In the genomic region with DNA sequence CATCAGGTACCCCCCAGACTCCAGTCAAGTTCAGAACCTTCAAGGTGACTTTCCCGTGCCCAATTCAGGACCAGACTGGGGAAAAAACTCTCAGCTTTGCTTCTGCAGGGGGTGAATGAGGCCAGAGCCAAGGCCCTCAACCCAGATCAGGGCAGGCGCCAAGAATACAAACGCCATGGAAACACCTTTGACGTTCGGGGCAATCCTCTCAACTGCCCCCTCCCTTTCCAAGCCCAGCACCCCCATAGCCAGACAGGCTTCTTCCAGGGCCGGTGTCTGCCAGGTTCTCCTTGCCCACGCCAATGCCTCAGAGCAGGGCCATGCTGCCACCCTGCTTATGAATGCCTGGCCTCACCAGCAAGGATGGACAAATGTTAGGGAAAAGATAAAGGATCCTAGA, we compare ENCODE assay signal across 16 cellular contexts. TPM values are rescaled to one million over a fixed set of nuclear protein-coding genes. Genes with fewer than 3 reads are reported as not detected.
DNase-seq lines count a peak whose midpoint lies in the region; ATAC-seq and TF ChIP-seq lines count a peak whose summit lies in the region.
"Had no signal": no experiment of that assay in that cellular context is flagged by ENCODE, and none has a peak within 500 bp of the region (broad histone marks: within the 10 kb centered on the region; RNA-seq: fewer than 3 reads in every experiment).

No MANE protein-coding gene starts in this region.

- H3K9me3 Mint-ChIP-seq in activated T-helper 17 cell treated with anti-CD3 and anti-CD28 coated beads, Interleukin-2, amount 50 U/mL, for 72 hours: no peaks in the 10 kb centered on the region
- H3K9me3 Mint-ChIP-seq in chondrocyte (ENCODE audit: low read depth): no peaks in the 10 kb centered on the region
- no peaks in the 10 kb centered on the region for H3K9me3 Mint-ChIP-seq in naive thymus-derived CD4-positive, alpha-beta T cell
- H3K9me3 Mint-ChIP-seq in stimulated activated naive CD8-positive, alpha-beta T cell treated with anti-CD3 and anti-CD28 coated beads, Interleukin-15, amount 100 ng/mL, for 72 hours: no peaks in the 10 kb centered on the region
- no peaks in the 10 kb centered on the region for H3K9me3 Mint-ChIP-seq in GM23338
- H3K9me3 Mint-ChIP-seq: T-cell had no signal

- peaks cover 10% of the 10 kb centered on the region for H3K79me2 ChIP-seq in GM23338 (replicated peaks; ENCODE audit: insufficient read depth)

- H3K27ac ChIP-seq in naive thymus-derived CD4-positive, alpha-beta T cell (ENCODE audit: low read depth, low read length): peak overlapping the region; percentile 35
- H3K27ac ChIP-seq in temporal lobe (ENCODE audit: low read depth, low read length): peak overlapping the region; percentile 97
- H3K27ac ChIP-seq in GM23338 (ENCODE audit: low read depth): no peak overlapping the region
- H3K27ac ChIP-seq: VCaP had no signal

- no peaks in the 10 kb centered on the region for H3F3A ChIP-seq in GM23338 (replicated peaks; ENCODE audit: low read depth)

- no peaks in the 10 kb centered on the region for H3K9me2 ChIP-seq in GM23338 (ENCODE audit: insufficient read depth)

- H3K4me3 Mint-ChIP-seq in activated T-helper 17 cell treated with anti-CD3 and anti-CD28 coated beads, Interleukin-2, amount 50 U/mL, for 72 hours: no peak overlapping the region
- H3K4me3 Mint-ChIP-seq in chondrocyte (ENCODE audit: unreplicated experiment): no peak overlapping the region
- no peak overlapping the region for H3K4me3 Mint-ChIP-seq in naive thymus-derived CD4-positive, alpha-beta T cell
- H3K4me3 Mint-ChIP-seq in stimulated activated naive CD8-positive, alpha-beta T cell treated with anti-CD3 and anti-CD28 coated beads, Interleukin-15, amount 100 ng/mL, for 72 hours: no peak overlapping the region
- no peak overlapping the region for H3K4me3 Mint-ChIP-seq in GM23338
- H3K4me3 Mint-ChIP-seq: T-cell had no signal

- H3K27me3 Mint-ChIP-seq in activated T-helper 17 cell treated with anti-CD3 and anti-CD28 coated beads, Interleukin-2, amount 50 U/mL, for 72 hours: no peaks in the 10 kb centered on the region
- H3K27me3 Mint-ChIP-seq in chondrocyte (ENCODE audit: low read depth) (no peaks in the 10 kb centered on the region), GM23338 (ENCODE audit: insufficient read depth, low read depth, poor library complexity) (peaks cover 1% of the 10 kb centered on the region)
- H3K27me3 Mint-ChIP-seq in naive thymus-derived CD4-positive, alpha-beta T cell: no peaks in the 10 kb centered on the region
- H3K27me3 Mint-ChIP-seq in stimulated activated naive CD8-positive, alpha-beta T cell treated with anti-CD3 and anti-CD28 coated beads, Interleukin-15, amount 100 ng/mL, for 72 hours: no peaks in the 10 kb centered on the region
- H3K27me3 Mint-ChIP-seq: T-cell had no signal

- H3K4me1 Mint-ChIP-seq in activated T-helper 17 cell treated with anti-CD3 and anti-CD28 coated beads, Interleukin-2, amount 50 U/mL, for 72 hours: peaks cover 9% of the 10 kb centered on the region
- peaks cover 65% of the 10 kb centered on the region for H3K4me1 Mint-ChIP-seq in chondrocyte (ENCODE audit: low read depth)
- peaks cover 21 to 49% (median 38%) of the 10 kb centered on the region in 7 donors for H3K4me1 Mint-ChIP-seq in naive thymus-derived CD4-positive, alpha-beta T cell
- peaks cover 34% of the 10 kb centered on the region for H3K4me1 Mint-ChIP-seq in stimulated activated naive CD8-positive, alpha-beta T cell treated with anti-CD3 and anti-CD28 coated beads, Interleukin-15, amount 100 ng/mL, for 72 hours
- peaks cover 14% of the 10 kb centered on the region; the same call in 2 of the 3 replicates for H3K4me1 Mint-ChIP-seq in GM23338

- ATAC-seq in activated T-helper 17 cell treated with anti-CD3 and anti-CD28 coated beads, Interleukin-2, amount 50 U/mL, for 72 hours (replicated peaks): no peak
- no peak for ATAC-seq in naive thymus-derived CD4-positive, alpha-beta T cell
- no peak for ATAC-seq in stimulated activated naive CD8-positive, alpha-beta T cell treated with anti-CD3 and anti-CD28 coated beads, Interleukin-15, amount 100 ng/mL, for 72 hours
- no peak for ATAC-seq in GM23338
- ATAC-seq: T-cell had no signal

- peaks cover 66% of the 10 kb centered on the region for H3K36me3 Mint-ChIP-seq in activated T-helper 17 cell treated with anti-CD3 and anti-CD28 coated beads, Interleukin-2, amount 50 U/mL, for 72 hours (ENCODE audit: low read depth)
- H3K36me3 Mint-ChIP-seq in chondrocyte (ENCODE audit: low read depth): peaks cover 20% of the 10 kb centered on the region
- H3K36me3 Mint-ChIP-seq in naive thymus-derived CD4-positive, alpha-beta T cell: peaks cover 4 to 39% (median 6%) of the 10 kb centered on the region in 5 donors
- peaks cover 4% of the 10 kb centered on the region; the same call in 1 of the 3 replicates for H3K36me3 Mint-ChIP-seq in GM23338 (ENCODE audit: low read depth)

- TF ChIP-seq CTCF in chondrocyte (IDR thresholded peaks at IDR 0.05) (no peak), GM23338 (conservative IDR thresholded peaks at IDR 0.05; ENCODE audit: low read depth in 2 of 2) (no peak)

- H3K36me3 ChIP-seq in naive thymus-derived CD4-positive, alpha-beta T cell (ENCODE audit: control insufficient read depth in 2 of 3, insufficient read depth in 3 of 3, low read length in 3 of 3): peaks cover 22 to 61% (median 25%) of the 10 kb centered on the region in 3 experiments
- no peaks in the 10 kb centered on the region for H3K36me3 ChIP-seq in GM23338 (ENCODE audit: insufficient read depth)

- no peak overlapping the region for H3K4me3 ChIP-seq in naive thymus-derived CD4-positive, alpha-beta T cell (ENCODE audit: low read length)
- no peak overlapping the region for H3K4me3 ChIP-seq in GM23338

- no peaks in the 10 kb centered on the region for H3K27me3 ChIP-seq in naive thymus-derived CD4-positive, alpha-beta T cell (ENCODE audit: control insufficient read depth in 2 of 2, insufficient read depth in 2 of 2, low read length in 2 of 2)
- no peaks in the 10 kb centered on the region for H3K27me3 ChIP-seq in GM23338 (ENCODE audit: insufficient read depth)

- DNase-seq in chondrocyte (ENCODE audit: low spot score) (no peak), GM23338 (ENCODE audit: low spot score) (no peak), SKM-1 treated with dmso at 0.1 percent for 144 hours (lab: John Stamatoyannopoulos, UW; ENCODE audit: unreplicated experiment) (no peak)
- DNase-seq in naive thymus-derived CD4-positive, alpha-beta T cell: no peak
- no peak for DNase-seq in stimulated activated naive CD8-positive, alpha-beta T cell treated with anti-CD3 and anti-CD28 coated beads, Interleukin-15, amount 100 ng/mL, for 72 hours
- DNase-seq: amniotic stem cell, Karpas-422, kidney glomerular epithelial cell, NCI-H146, NCI-H345, T-cell had no signal

- POLR2A ChIA-PET in naive thymus-derived CD4-positive, alpha-beta T cell (lab: Charles Lee): interaction anchor here (12.4 kb wide), 1 partner anchor 19 kb away, joined by 135 read pairs; no protein-coding TSS in a partner anchor

- intact Hi-C loops in naive thymus-derived CD4-positive, alpha-beta T cell (cut with micrococcal nuclease): loop anchor here in 1 of 2 donors (5.0 kb wide), 1 partner anchor 857 kb away; no protein-coding TSS in a partner anchor

- CTCF ChIA-PET in naive thymus-derived CD4-positive, alpha-beta T cell (lab: Charles Lee): no interaction called here

- H3K4me1 ChIP-seq in naive thymus-derived CD4-positive, alpha-beta T cell (ENCODE audit: control insufficient read depth in 2 of 2, insufficient read depth in 2 of 2, low read length in 2 of 2): peaks cover 19 to 24% of the 10 kb centered on the region in 2 donors
- H3K4me1 ChIP-seq in GM23338 (ENCODE audit: insufficient read depth): 0 out of 2 replicates have a peak, but pooled peaks cover 1% of the 10 kb centered on the region

- peak overlapping the region; percentile 76 for H3K27ac Mint-ChIP-seq in activated T-helper 17 cell treated with anti-CD3 and anti-CD28 coated beads, Interleukin-2, amount 50 U/mL, for 72 hours
- peak overlapping the region; percentile 94 for H3K27ac Mint-ChIP-seq in chondrocyte (ENCODE audit: unreplicated experiment)
- peak overlapping the region in 3 of 9 donors; percentile 22 to 85 (median 54) for H3K27ac Mint-ChIP-seq in naive thymus-derived CD4-positive, alpha-beta T cell
- no peak overlapping the region for H3K27ac Mint-ChIP-seq in stimulated activated naive CD8-positive, alpha-beta T cell treated with anti-CD3 and anti-CD28 coated beads, Interleukin-15, amount 100 ng/mL, for 72 hours
- H3K27ac Mint-ChIP-seq in GM23338: no peak overlapping the region

- H4K20me1 ChIP-seq in GM23338 (replicated peaks; ENCODE audit: insufficient read depth): no peaks in the 10 kb centered on the region

- H2AFZ ChIP-seq in GM23338: no peak overlapping the region

- H3K4me2 ChIP-seq in GM23338: no peak overlapping the region

- no peaks in the 10 kb centered on the region for H3K9me3 ChIP-seq in naive thymus-derived CD4-positive, alpha-beta T cell (ENCODE audit: control insufficient read depth in 2 of 3, low read length in 3 of 3)

TF ChIP-seq in GM23338, 12 proteins besides CTCF, POLR2A, EP300 and RAD21:
- no peak for TF ChIP-seq CREB1 (CRISPR knock-in tag; IDR thresholded peaks at IDR 0.05; ENCODE audit: low read depth)
TF ChIP-seq in GM23338: peak in this region for 0.

RNA-seq across cellular contexts. Expression of gene ARHGAP1, which starts 5.8 kb away (rescaled TPM):
- 10 to 100 TPM; 43.5 to 49.6 TPM for total RNA-seq in activated T-helper 17 cell treated with anti-CD3 and anti-CD28 coated beads, Interleukin-2, amount 50 U/mL, for 72 hours
- total RNA-seq in chondrocyte: 109 to 163 TPM (median 155 TPM) in 3 replicates
- total RNA-seq in naive thymus-derived CD4-positive, alpha-beta T cell: 10 to 100 TPM; 44.6 to 82.5 (median 64.6) TPM
- 10 to 100 TPM; 44.2 to 69.9 TPM for polyA plus RNA-seq in naive thymus-derived CD4-positive, alpha-beta T cell
- total RNA-seq in temporal lobe: 17.9 TPM
- 30.4 and 38.1 TPM in 2 replicates for total RNA-seq in GM23338 (2014; rRNA removed; shearing (Covaris generic))
- polyA plus RNA-seq in GM23338 (2016; fragmentation: Nextera tagmentation; extraction: Ambion mirVana): 23.4 and 23.5 TPM in 2 replicates

RNA-seq across cellular contexts. Expression of gene ZNF408, which starts 6.2 kb away (rescaled TPM):
- total RNA-seq in activated T-helper 17 cell treated with anti-CD3 and anti-CD28 coated beads, Interleukin-2, amount 50 U/mL, for 72 hours: 10 to 100 TPM; 10.5 to 15.1 TPM
- total RNA-seq in chondrocyte (12.3 to 15.5 TPM (median 14.6 TPM) in 3 replicates), temporal lobe (4.2 TPM)
- 10 to 100 TPM in 4 of 5 experiments, 1 to 10 TPM in 1; 7.8 to 20.0 (median 16.6) TPM for total RNA-seq in naive thymus-derived CD4-positive, alpha-beta T cell
- polyA plus RNA-seq in naive thymus-derived CD4-positive, alpha-beta T cell: 10 to 100 TPM in 1 of 2 donors, 1 to 10 TPM in 1; 7.0 to 14.1 TPM
- total RNA-seq in GM23338 (2014; rRNA removed; shearing (Covaris generic)): 17.2 and 25.6 TPM in 2 replicates
- 6.1 and 7.8 TPM in 2 replicates for polyA plus RNA-seq in GM23338 (2016; fragmentation: Nextera tagmentation; extraction: Ambion mirVana)

RNA-seq across cellular contexts. Expression of gene F2, which starts 24.4 kb away (rescaled TPM):
- total RNA-seq in activated T-helper 17 cell treated with anti-CD3 and anti-CD28 coated beads, Interleukin-2, amount 50 U/mL, for 72 hours: not detected
- 0.25 TPM in 1 of 3 replicates, not detected in the others for total RNA-seq in chondrocyte
- under 1 TPM in 1 of 5 experiments, not detected in 4; 0.15 TPM for total RNA-seq in naive thymus-derived CD4-positive, alpha-beta T cell
- polyA plus RNA-seq in naive thymus-derived CD4-positive, alpha-beta T cell: not detected
- not detected for total RNA-seq in temporal lobe
- 0.21 TPM in 1 of 2 replicates, not detected in the other for total RNA-seq in GM23338 (2014; rRNA removed; shearing (Covaris generic))
- 0.31 TPM in 1 of 2 replicates, not detected in the other for polyA plus RNA-seq in GM23338 (2016; fragmentation: Nextera tagmentation; extraction: Ambion mirVana)
- total RNA-seq: esophagus mucosa, omental fat pad had no signal

Comparison
In these comparisons a context has a peak if more than half of its experiments do, and no peak if none do; other contexts are left out.
1. H3K27ac Mint-ChIP-seq: peak in activated T-helper 17 cell treated with anti-CD3 and anti-CD28 coated beads, Interleukin-2, amount 50 U/mL, for 72 hours (single experiment) and chondrocyte (single experiment); none in stimulated activated naive CD8-positive, alpha-beta T cell treated with anti-CD3 and anti-CD28 coated beads, Interleukin-15, amount 100 ng/mL, for 72 hours (0 of 2) and GM23338 (single experiment).